Comparison of ENCODE assay signal across 11 cellular contexts in the genomic region with DNA sequence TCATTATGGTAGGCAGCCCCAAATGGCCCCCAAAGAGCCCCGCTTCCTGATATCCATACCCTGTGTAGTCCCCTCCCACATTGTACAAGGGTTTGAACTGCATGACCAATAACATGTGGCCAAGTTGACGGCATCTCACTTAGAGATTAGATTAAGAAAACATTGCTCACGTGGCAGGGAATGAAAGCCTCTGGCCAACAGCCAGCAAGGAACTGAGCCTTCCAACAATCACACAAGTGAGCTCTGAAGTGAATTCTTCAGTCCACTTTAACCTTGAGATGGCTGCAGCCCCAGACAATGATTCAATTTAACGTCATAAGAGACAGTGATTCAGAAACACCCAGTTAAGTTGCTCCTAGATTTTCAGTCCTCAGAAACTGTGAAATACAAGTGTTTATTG.
DNase-seq lines count a peak whose midpoint lies in the region; ATAC-seq, FAIRE-seq and TF ChIP-seq lines count a peak whose summit lies in the region.
"Had no signal": no experiment of that assay in that cellular context is flagged by ENCODE, and none has a peak within 500 bp of the region (broad histone marks: within the 10 kb centered on the region; RNA-seq: fewer than 3 reads in every experiment).

No MANE protein-coding gene starts in this region.

- H3K27ac ChIP-seq in GM23338 (ENCODE audit: low read depth) = no peak overlapping the region
- no peak overlapping the region for H3K27ac ChIP-seq in effector memory CD4-positive, alpha-beta T cell (ENCODE audit: insufficient read depth, low read length, poor library complexity, severe bottlenecking)

- TF ChIP-seq CTCF in GM23338 (conservative IDR thresholded peaks at IDR 0.05; ENCODE audit: low read depth in 2 of 2) = no peak
- no peak for TF ChIP-seq CTCF in D721Med (IDR thresholded peaks at IDR 0.05; ENCODE audit: insufficient read depth, missing control alignments)

- H3K27ac Mint-ChIP-seq in GM23338 = no peak overlapping the region
- H3K27ac Mint-ChIP-seq: stimulated activated naive CD8-positive, alpha-beta T cell treated with anti-CD3 and anti-CD28 coated beads, Interleukin-15, amount 100 ng/mL, for 72 hours had no signal

- H3K4me1 Mint-ChIP-seq in GM23338 = peaks cover 3% of the 10 kb centered on the region
- H3K4me1 Mint-ChIP-seq: stimulated activated naive CD8-positive, alpha-beta T cell treated with anti-CD3 and anti-CD28 coated beads, Interleukin-15, amount 100 ng/mL, for 72 hours had no signal

- no peaks in the 10 kb centered on the region for H3K36me3 ChIP-seq in GM23338 (ENCODE audit: insufficient read depth)
- no peaks in the 10 kb centered on the region for H3K36me3 ChIP-seq in effector memory CD4-positive, alpha-beta T cell (ENCODE audit: control insufficient read depth, insufficient read depth, low read length)

- H3K79me2 ChIP-seq in GM23338 (replicated peaks; ENCODE audit: insufficient read depth) = no peaks in the 10 kb centered on the region

- H3K36me3 Mint-ChIP-seq in GM23338 (ENCODE audit: low read depth) = peaks cover 8% of the 10 kb centered on the region

- peaks cover 17% of the 10 kb centered on the region; the same call in 2 of the 3 replicates for H3K9me3 Mint-ChIP-seq in GM23338

- H3K4me2 ChIP-seq in GM23338 = no peak overlapping the region

- no peaks in the 10 kb centered on the region for H3K27me3 ChIP-seq in GM23338 (ENCODE audit: insufficient read depth)
- H3K27me3 ChIP-seq in effector memory CD4-positive, alpha-beta T cell (replicated peaks; ENCODE audit: control insufficient read depth, insufficient read depth, low read length, poor library complexity, severe bottlenecking) = no peaks in the 10 kb centered on the region

- no peak for FAIRE-seq in D721Med (lab: Jason Lieb, UNC)
- FAIRE-seq: kidney had no signal

- no peak overlapping the region for H3K4me3 ChIP-seq in GM23338
- H3K4me3 ChIP-seq in effector memory CD4-positive, alpha-beta T cell (ENCODE audit: insufficient read depth, low read depth, low read length, poor library complexity, severe bottlenecking) = no peak overlapping the region

- no peak overlapping the region for H3K4me3 Mint-ChIP-seq in GM23338
- H3K4me3 Mint-ChIP-seq: stimulated activated naive CD8-positive, alpha-beta T cell treated with anti-CD3 and anti-CD28 coated beads, Interleukin-15, amount 100 ng/mL, for 72 hours had no signal

- no peaks in the 10 kb centered on the region for H3F3A ChIP-seq in GM23338 (replicated peaks; ENCODE audit: low read depth)

- ATAC-seq in GM23338 (no peak), HG03175 (IDR thresholded peaks at IDR 0.05; ENCODE audit: unreplicated experiment) (no peak)
- ATAC-seq: stimulated activated naive CD8-positive, alpha-beta T cell treated with anti-CD3 and anti-CD28 coated beads, Interleukin-15, amount 100 ng/mL, for 72 hours had no signal

- DNase-seq in GM23338 (ENCODE audit: low spot score) (no peak), T1000 (lab: John Stamatoyannopoulos, UW) (peak; percentile 11), foreskin melanocyte (peak; percentile 20), smooth muscle cell of the brain vasculature (ENCODE audit: low read depth, low spot score) (peak; percentile 23), D721Med (ENCODE audit: insufficient read length, low spot score) (no peak)
- DNase-seq in activated CD4-positive, alpha-beta T cell treated with anti-CD3 and anti-CD28 coated beads for 4 hours = no peak
- no peak for DNase-seq in effector memory CD4-positive, alpha-beta T cell
- DNase-seq: kidney; stimulated activated CD4-positive, alpha-beta T cell treated with anti-CD3 and anti-CD28 coated beads, Interleukin-2, amount 100 ng/mL, for 48 hours; stimulated activated naive CD8-positive, alpha-beta T cell treated with anti-CD3 and anti-CD28 coated beads, Interleukin-15, amount 100 ng/mL, for 72 hours had no signal

- peaks cover 3% of the 10 kb centered on the region for H3K27me3 Mint-ChIP-seq in GM23338 (ENCODE audit: insufficient read depth, low read depth, poor library complexity)

- 0 out of 2 replicates have a peak, but pooled peaks cover 3% of the 10 kb centered on the region for H3K9me2 ChIP-seq in GM23338 (ENCODE audit: insufficient read depth)

- H2AFZ ChIP-seq in GM23338 = peak overlapping the region; percentile 32; the same call in 1 of the 2 replicates

- H4K20me1 ChIP-seq in GM23338 (replicated peaks; ENCODE audit: insufficient read depth) = no peaks in the 10 kb centered on the region

- no peaks in the 10 kb centered on the region for H3K9me3 ChIP-seq in effector memory CD4-positive, alpha-beta T cell (ENCODE audit: control insufficient read depth, low read length)

- H3K4me1 ChIP-seq in GM23338 (ENCODE audit: insufficient read depth) = no peaks in the 10 kb centered on the region
- H3K4me1 ChIP-seq in effector memory CD4-positive, alpha-beta T cell (ENCODE audit: control insufficient read depth, insufficient read depth, low read length, poor library complexity, severe bottlenecking) = no peaks in the 10 kb centered on the region

TF ChIP-seq in GM23338, 12 proteins besides CTCF, POLR2A, EP300 and RAD21:
- TF ChIP-seq POLR2AphosphoS5 (IDR thresholded peaks at IDR 0.05; ENCODE audit: low read depth) = no peak
- no peak for TF ChIP-seq EZH2 (IDR thresholded peaks at IDR 0.05; ENCODE audit: low read depth, unreplicated experiment)
- TF ChIP-seq, protein P1, sequence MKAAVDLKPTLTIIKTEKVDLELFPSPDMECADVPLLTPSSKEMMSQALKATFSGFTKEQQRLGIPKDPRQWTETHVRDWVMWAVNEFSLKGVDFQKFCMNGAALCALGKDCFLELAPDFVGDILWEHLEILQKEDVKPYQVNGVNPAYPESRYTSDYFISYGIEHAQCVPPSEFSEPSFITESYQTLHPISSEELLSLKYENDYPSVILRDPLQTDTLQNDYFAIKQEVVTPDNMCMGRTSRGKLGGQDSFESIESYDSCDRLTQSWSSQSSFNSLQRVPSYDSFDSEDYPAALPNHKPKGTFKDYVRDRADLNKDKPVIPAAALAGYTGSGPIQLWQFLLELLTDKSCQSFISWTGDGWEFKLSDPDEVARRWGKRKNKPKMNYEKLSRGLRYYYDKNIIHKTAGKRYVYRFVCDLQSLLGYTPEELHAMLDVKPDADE (IDR thresholded peaks at IDR 0.05) = no peak
- TF ChIP-seq, protein P2, sequence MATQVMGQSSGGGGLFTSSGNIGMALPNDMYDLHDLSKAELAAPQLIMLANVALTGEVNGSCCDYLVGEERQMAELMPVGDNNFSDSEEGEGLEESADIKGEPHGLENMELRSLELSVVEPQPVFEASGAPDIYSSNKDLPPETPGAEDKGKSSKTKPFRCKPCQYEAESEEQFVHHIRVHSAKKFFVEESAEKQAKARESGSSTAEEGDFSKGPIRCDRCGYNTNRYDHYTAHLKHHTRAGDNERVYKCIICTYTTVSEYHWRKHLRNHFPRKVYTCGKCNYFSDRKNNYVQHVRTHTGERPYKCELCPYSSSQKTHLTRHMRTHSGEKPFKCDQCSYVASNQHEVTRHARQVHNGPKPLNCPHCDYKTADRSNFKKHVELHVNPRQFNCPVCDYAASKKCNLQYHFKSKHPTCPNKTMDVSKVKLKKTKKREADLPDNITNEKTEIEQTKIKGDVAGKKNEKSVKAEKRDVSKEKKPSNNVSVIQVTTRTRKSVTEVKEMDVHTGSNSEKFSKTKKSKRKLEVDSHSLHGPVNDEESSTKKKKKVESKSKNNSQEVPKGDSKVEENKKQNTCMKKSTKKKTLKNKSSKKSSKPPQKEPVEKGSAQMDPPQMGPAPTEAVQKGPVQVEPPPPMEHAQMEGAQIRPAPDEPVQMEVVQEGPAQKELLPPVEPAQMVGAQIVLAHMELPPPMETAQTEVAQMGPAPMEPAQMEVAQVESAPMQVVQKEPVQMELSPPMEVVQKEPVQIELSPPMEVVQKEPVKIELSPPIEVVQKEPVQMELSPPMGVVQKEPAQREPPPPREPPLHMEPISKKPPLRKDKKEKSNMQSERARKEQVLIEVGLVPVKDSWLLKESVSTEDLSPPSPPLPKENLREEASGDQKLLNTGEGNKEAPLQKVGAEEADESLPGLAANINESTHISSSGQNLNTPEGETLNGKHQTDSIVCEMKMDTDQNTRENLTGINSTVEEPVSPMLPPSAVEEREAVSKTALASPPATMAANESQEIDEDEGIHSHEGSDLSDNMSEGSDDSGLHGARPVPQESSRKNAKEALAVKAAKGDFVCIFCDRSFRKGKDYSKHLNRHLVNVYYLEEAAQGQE (IDR thresholded peaks at IDR 0.05; ENCODE audit: unreplicated experiment) = no peak
- TF ChIP-seq JUNB (IDR thresholded peaks at IDR 0.05; ENCODE audit: unreplicated experiment) = no peak
- TF ChIP-seq NANOG (IDR thresholded peaks at IDR 0.05; ENCODE audit: borderline replicate concordance) = no peak
- no peak for TF ChIP-seq EZH2phosphoT487 (IDR thresholded peaks at IDR 0.05; ENCODE audit: unreplicated experiment)
TF ChIP-seq in GM23338: peak in this region for 0.

Comparison
In these comparisons a context has a peak if more than half of its experiments do, and no peak if none do; other contexts are left out.
1. DNase-seq: peak in T1000 (single experiment), foreskin melanocyte (single experiment) and smooth muscle cell of the brain vasculature (single experiment); none in GM23338 (single experiment), D721Med (single experiment), activated CD4-positive, alpha-beta T cell treated with anti-CD3 and anti-CD28 coated beads for 4 hours (0 of 2) and effector memory CD4-positive, alpha-beta T cell (0 of 3).